27 cellular contexts compared by ENCODE assay signal in genomic region chr18:30134020-30134419, GRCh38.
"Had no signal": no experiment of that assay in that cellular context is flagged by ENCODE, and none has a peak within 500 bp of the region (broad histone marks: within the 10 kb centered on the region; RNA-seq: fewer than 3 reads in every experiment).

No MANE protein-coding gene starts in this region.

- H3K27me3 ChIP-seq: stomach, suprapubic skin, testis, thyroid gland, tibial artery, tibial nerve, transverse colon, upper lobe of left lung, upper lobe of right lung, uterus, vagina had no signal

- H3K9me3 ChIP-seq: testis, thoracic aorta, thyroid gland, tibial artery, tibial nerve, transverse colon, upper lobe of left lung, upper lobe of right lung, uterus, vagina had no signal

- FAIRE-seq: urothelium cell line had no signal

- H3K27ac ChIP-seq: stomach, suprapubic skin, testis, thoracic aorta, thyroid gland, tibial artery, tibial nerve, transverse colon, upper lobe of left lung, upper lobe of right lung, uterus, vagina had no signal

- H3K36me3 ChIP-seq: stomach, suprapubic skin, thoracic aorta, thyroid gland, tibial artery, tibial nerve, transverse colon, upper lobe of left lung, upper lobe of right lung, uterus, vagina had no signal

- DNase-seq: stimulated activated CD4-positive, alpha-beta T cell treated with anti-CD3 and anti-CD28 coated beads, Interleukin-2, amount 100 ng/mL, for 48 hours; stimulated activated CD4-positive, alpha-beta T cell treated with anti-CD3 and anti-CD28 coated beads, Interleukin-4, amount 100 ng/mL, for 1 hour; stimulated activated CD4-positive, alpha-beta T cell treated with anti-CD3 and anti-CD28 coated beads, Interleukin-4, amount 100 ng/mL, for 24 hours; stimulated activated CD4-positive, alpha-beta T cell treated with anti-CD3 and anti-CD28 coated beads, Interleukin-4, amount 100 ng/mL, for 4 hours; stimulated activated CD8-positive, alpha-beta memory T cell treated with anti-CD3 and anti-CD28 coated beads, Interleukin-4, amount 100 ng/mL, for 48 hours; stimulated activated naive B cell treated with anti-CD40 and anti-IgM and Interleukin-4, amounts not matched to agents 10 μg/mL and 1 μg/mL and 100 μg/mL, for 72 hours; stimulated activated naive CD4-positive, alpha-beta T cell; stimulated activated naive CD4-positive, alpha-beta T cell treated with Interleukin-2 at 50 U/mL for 16 hours; stimulated activated naive CD8-positive, alpha-beta T cell treated with anti-CD3 and anti-CD28 coated beads, Interleukin-15, amount 100 ng/mL, for 72 hours; stimulated activated naive CD8-positive, alpha-beta T cell treated with anti-CD3 and anti-CD28 coated beads, Interleukin-15, Interleukin-2, amounts not matched to agents 100 U/mL and 50 U/mL, for 24 hours; stomach; substantia nigra; testis; thyroid gland; tibial artery; transverse colon; trophoblast cell; upper lobe of left lung; upper lobe of right lung; uterus had no signal

- H3K4me3 ChIP-seq: stomach, suprapubic skin, testis, thoracic aorta, thyroid gland, tibial artery, tibial nerve, transverse colon, upper lobe of left lung, upper lobe of right lung, uterus, vagina had no signal

- H3K4me1 ChIP-seq: stomach, suprapubic skin, testis, thyroid gland, tibial artery, tibial nerve, transverse colon, upper lobe of left lung, upper lobe of right lung, uterus, vagina had no signal

- ATAC-seq: stimulated activated effector memory CD8-positive, alpha-beta T cell treated with anti-CD3 and anti-CD28 coated beads, Interleukin-12 subunit alpha, Interleukin-12 subunit beta, amount 100 ng/mL, for 72 hours; stimulated activated memory B cell treated with anti-CD40 and anti-IgM and Interleukin-4, amounts not matched to agents 10 μg/mL and 1 μg/mL and 100 μg/mL, for 72 hours; stimulated activated naive B cell treated with anti-CD40 and anti-IgM and Interleukin-4, amounts not matched to agents 10 μg/mL and 1 μg/mL and 100 μg/mL, for 72 hours; stimulated activated naive CD8-positive, alpha-beta T cell treated with anti-CD3 and anti-CD28 coated beads, Interleukin-15, amount 100 ng/mL, for 72 hours; stimulated activated naive CD8-positive, alpha-beta T cell treated with anti-CD3 and anti-CD28 coated beads, Interleukin-15, Interleukin-2, amounts not matched to agents 100 U/mL and 50 U/mL, for 24 hours; upper lobe of right lung had no signal
